In genomic region chr9:116425244-116425643, GRCh38 we compare ENCODE assay signal across 8 cellular contexts.
"Had no signal": no experiment of that assay in that cellular context is flagged by ENCODE, and none has a peak within 500 bp of the region (broad histone marks: within the 10 kb centered on the region; RNA-seq: fewer than 3 reads in every experiment).

No MANE protein-coding gene starts in this region.

- ATAC-seq: GM12878 had no signal

- FAIRE-seq: G401.6, GM12878, GM12891, GM12892, GM18507, GM19239 had no signal

- H3K4me3 ChIP-seq: GM12878 had no signal

- DNase-seq: GDM1, GF-D8 had no signal
